ENCODE assay signal across 10 cellular contexts in the genomic region with DNA sequence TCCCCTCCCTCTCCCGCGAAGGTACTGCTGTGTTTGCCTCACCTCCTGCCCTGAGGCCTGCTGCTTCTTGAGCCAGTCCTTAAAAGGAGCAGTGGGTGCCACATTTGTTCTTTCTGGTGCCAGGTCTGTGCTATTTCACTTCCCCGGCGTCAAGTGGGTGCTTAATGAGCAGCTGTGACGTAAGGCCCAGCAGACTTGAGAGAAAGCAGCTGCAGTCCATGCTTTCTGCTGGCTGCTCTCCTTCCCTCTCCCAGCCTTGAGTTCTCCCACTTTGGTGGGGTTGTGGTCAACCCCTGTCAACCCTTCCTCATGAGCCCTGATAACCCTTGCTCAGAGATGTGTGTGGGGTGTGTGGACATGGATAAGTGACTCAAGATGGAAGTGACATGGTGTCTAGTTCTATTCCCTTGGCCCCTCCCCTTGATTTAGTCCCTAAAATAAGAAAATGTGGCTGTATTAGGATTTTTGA. TPM values are rescaled to one million over a fixed set of nuclear protein-coding genes. Genes with fewer than 3 reads are reported as not detected.
DNase-seq lines count a peak whose midpoint lies in the region; ATAC-seq, FAIRE-seq and TF ChIP-seq lines count a peak whose summit lies in the region.
"Had no signal": no experiment of that assay in that cellular context is flagged by ENCODE, and none has a peak within 500 bp of the region (broad histone marks: within the 10 kb centered on the region; RNA-seq: fewer than 3 reads in every experiment).

No MANE protein-coding gene starts in this region.

- no peaks in the 10 kb centered on the region for H3K27me3 ChIP-seq in HL-60 (ENCODE audit: insufficient read depth, poor library complexity, severe bottlenecking)
- no peaks in the 10 kb centered on the region for H3K27me3 ChIP-seq in PC-3 (ENCODE audit: low read length)
- H3K27me3 ChIP-seq in Caco-2 (replicated peaks; ENCODE audit: control insufficient read depth, insufficient read depth, low read length): no peaks in the 10 kb centered on the region

- no peak overlapping the region for H2AFZ ChIP-seq in PC-3 (ENCODE audit: low read length)

- H3K9me3 Mint-ChIP-seq in Caco-2 (ENCODE audit: unreplicated experiment): no peaks in the 10 kb centered on the region

- H4K20me1 ChIP-seq in PC-3 (ENCODE audit: low read length): peaks cover 6% of the 10 kb centered on the region; the same call in 1 of the 2 replicates

- FAIRE-seq in RCC 7860 (lab: Jason Lieb, UNC): no peak
- FAIRE-seq: HTR-8/SVneo had no signal

- peaks cover 11% of the 10 kb centered on the region for H3K79me2 ChIP-seq in PC-3 (ENCODE audit: low read length)

- no peak overlapping the region for H3K27ac Mint-ChIP-seq in Caco-2 (ENCODE audit: unreplicated experiment)

- H3K9me3 ChIP-seq in PC-3 (ENCODE audit: low read length) (no peaks in the 10 kb centered on the region), Caco-2 (no peaks in the 10 kb centered on the region)

- no peak overlapping the region for H3K9ac ChIP-seq in PC-3 (ENCODE audit: low read length)

- TF ChIP-seq CTCF in HL-60 (IDR thresholded peaks at IDR 0.05; ENCODE audit: insufficient read depth, low read length) (no peak), PC-3 (conservative IDR thresholded peaks at IDR 0.05; ENCODE audit: low read depth, low read length) (no peak), Caco-2 (IDR thresholded peaks at IDR 0.05; ENCODE audit: insufficient read depth in 1 of 2, low read depth in 1 of 2, low read length in 1 of 2, severe bottlenecking in 1 of 2, unreplicated experiment in 1 of 2) (no peak)

- BruUV-seq in PC-3 (replicated peaks; lab: Mats Ljungman, UMichigan) (no TSS peak), Caco-2 (replicated peaks; lab: Mats Ljungman, UMichigan) (no TSS peak)

- H3K9me2 ChIP-seq in PC-3 (replicated peaks; ENCODE audit: low read length): no peaks in the 10 kb centered on the region

- peak overlapping the region; percentile 33 for H3K27ac ChIP-seq in HL-60 (replicated peaks)
- 0 out of 2 replicates have a peak overlapping the region, but pooled peaks have one; percentile 5 for H3K27ac ChIP-seq in PC-3 (ENCODE audit: low read length)

- H3K4me1 ChIP-seq in PC-3 (ENCODE audit: insufficient read depth, low read length) (peaks cover 7% of the 10 kb centered on the region), Caco-2 (peaks cover 20% of the 10 kb centered on the region)

- CTCF ChIA-PET in PC-3 (lab: Charles Lee): no interaction called here
- CTCF ChIA-PET in Caco-2 (lab: Charles Lee): no interaction called here

- H3K4me3 Mint-ChIP-seq in Caco-2 (ENCODE audit: unreplicated experiment): no peak overlapping the region

- H3K4me1 Mint-ChIP-seq in Caco-2 (ENCODE audit: low read depth, unreplicated experiment): peaks cover 23% of the 10 kb centered on the region

- H3K36me3 Mint-ChIP-seq in Caco-2 (ENCODE audit: insufficient read depth, unreplicated experiment): peaks cover 6% of the 10 kb centered on the region

- peak; percentile 7 for ATAC-seq in PC-3
- ATAC-seq in esophagus mucosa: no peak

- H3F3A ChIP-seq in PC-3 (ENCODE audit: low read length, unreplicated experiment): peaks cover 21% of the 10 kb centered on the region

- POLR2A ChIA-PET in PC-3 (lab: Charles Lee; ENCODE audit: unreplicated experiment): interaction anchor here (0.6 kb wide), 1 partner anchor 93 kb away, joined by 3 read pairs; no protein-coding TSS in a partner anchor
- POLR2A ChIA-PET in Caco-2 (lab: Charles Lee): no interaction called here

- H3K4me3 ChIP-seq in HL-60 (replicated peaks; ENCODE audit: insufficient read depth, low read length) (no peak overlapping the region), PC-3 (ENCODE audit: low read length) (no peak overlapping the region), Caco-2 (ENCODE audit: low read depth, low read length) (no peak overlapping the region)

- no peaks in the 10 kb centered on the region for H3K27me3 Mint-ChIP-seq in Caco-2 (ENCODE audit: insufficient read depth, unreplicated experiment)

- intact Hi-C loops in PC-3 (cut with micrococcal nuclease) (no loop called here), posterior vena cava (cut with DNase I) (no loop called here), Caco-2 (cut with micrococcal nuclease; ENCODE audit: unreplicated experiment) (no loop called here)

- no peak overlapping the region for H3K4me2 ChIP-seq in PC-3 (ENCODE audit: low read length)

- DNase-seq in HL-60 (ENCODE audit: low read depth in 1 of 2, low spot score in 1 of 2) (peak; percentile 45 to 64), PC-3 (peak; percentile 39), fibroblast of gingiva (ENCODE audit: low read depth) (peak; percentile 46), posterior vena cava (ENCODE audit: low spot score) (peak; percentile 38), Caco-2 (no peak), RCC 7860 (ENCODE audit: low spot score) (no peak), COLO668 (lab: John Stamatoyannopoulos, UW; ENCODE audit: unreplicated experiment) (no peak)
- DNase-seq: T-helper 2 cell had no signal

- H3K36me3 ChIP-seq in PC-3 (ENCODE audit: low read depth, low read length): peaks cover 18% of the 10 kb centered on the region; the same call in 1 of the 2 replicates
- peaks cover 1% of the 10 kb centered on the region; the same call in 1 of the 2 replicates for H3K36me3 ChIP-seq in Caco-2 (ENCODE audit: control insufficient read depth, insufficient read depth, low read length)

RNA-seq across cellular contexts. Expression of a gene that starts 6.9 kb away (rescaled TPM):
- 22.1 and 32.1 TPM in 2 replicates for total RNA-seq in PC-3 (2014; rRNA removed)
- total RNA-seq in posterior vena cava: 10 to 100 TPM; 25.3 to 27.1 TPM
- 13.4 and 15.4 TPM in 2 replicates for total RNA-seq in Caco-2 (2022)
- total RNA-seq in esophagus mucosa: 7.1 TPM

RNA-seq across cellular contexts. Expression of a gene that starts 10.3 kb away (rescaled TPM):
- total RNA-seq in PC-3 (2014; rRNA removed) (56.1 and 101 TPM in 2 replicates), posterior vena cava (10 to 100 TPM; 29.2 to 31.2 TPM), Caco-2 (2022) (0.86 and 0.95 TPM in 2 replicates), esophagus mucosa (21.3 TPM)

RNA-seq across cellular contexts. Expression of a gene that starts 20.4 kb away (rescaled TPM):
- total RNA-seq in PC-3 (2014; rRNA removed) (not detected in 2 replicates), posterior vena cava (not detected), Caco-2 (2022) (67.9 and 103 TPM in 2 replicates), esophagus mucosa (not detected)

RNA-seq across cellular contexts. Expression of a gene that starts 22.7 kb away (rescaled TPM):
- total RNA-seq in PC-3 (2014; rRNA removed) (1.3 and 3.2 TPM in 2 replicates), posterior vena cava (10 to 100 TPM; 20.8 to 29.0 TPM), Caco-2 (2022) (4.0 and 4.7 TPM in 2 replicates), esophagus mucosa (4.2 TPM)

RNA-seq across cellular contexts. Expression of a gene that starts 27.6 kb away (rescaled TPM):
- total RNA-seq in PC-3 (2014; rRNA removed) (0.87 and 2.7 TPM in 2 replicates), posterior vena cava (under 1 TPM; 0.05 to 0.32 TPM), Caco-2 (2022) (4.6 and 6.3 TPM in 2 replicates), esophagus mucosa (0.28 TPM)

Comparison
In these comparisons a context has a peak if more than half of its experiments do, and no peak if none do; other contexts are left out.
1. DNase-seq: peak in HL-60 (2 of 2), PC-3 (single experiment), fibroblast of gingiva (single experiment) and posterior vena cava (single experiment); none in Caco-2 (0 of 2), RCC 7860 (single experiment) and COLO668 (single experiment).
2. RNA of a gene that starts 10.3 kb away (total RNA-seq): 56.1 to 101 TPM in PC-3, 29.2 to 31.2 TPM in posterior vena cava and 21.3 TPM in esophagus mucosa (single experiment); 0.86 to 0.95 TPM in Caco-2; every median in the first group is over 10 times any median in the second.
3. RNA of a gene that starts 20.4 kb away (total RNA-seq): 67.9 to 103 TPM in Caco-2; not detected in PC-3, not detected in posterior vena cava and not detected in esophagus mucosa (single experiment); every median in the first group is over 10 times any median in the second.